8 cellular contexts compared by ENCODE assay signal in the genomic region with DNA sequence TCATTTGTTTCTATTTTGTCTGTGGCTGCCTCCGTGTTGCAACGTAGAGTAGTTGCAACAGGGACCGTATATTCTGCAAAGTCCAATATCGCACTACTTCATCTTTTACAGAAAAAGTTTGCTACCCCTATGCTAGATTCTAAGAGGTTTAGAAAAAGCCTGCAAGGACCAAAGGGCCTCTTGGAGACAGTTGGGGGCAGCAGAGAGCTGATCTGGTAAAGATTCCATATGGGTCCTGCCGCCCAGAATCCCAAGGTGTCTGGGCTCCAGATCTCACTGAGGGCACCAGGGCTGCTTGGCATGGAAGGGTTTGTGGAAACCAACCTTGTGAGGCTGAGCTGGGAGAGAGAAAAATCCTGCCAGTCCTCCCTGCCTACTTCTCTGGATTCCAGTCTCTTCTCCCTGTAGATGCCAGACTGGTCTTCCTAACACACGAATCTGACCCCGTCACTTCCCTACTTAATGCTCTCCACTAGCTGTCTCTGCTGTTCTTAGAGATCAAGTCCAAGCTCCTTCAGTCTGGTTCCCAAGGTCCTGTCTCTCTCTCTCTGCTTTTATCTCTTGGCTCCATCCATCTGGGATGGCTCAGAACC.
DNase-seq lines count a peak whose midpoint lies in the region; ATAC-seq and TF ChIP-seq lines count a peak whose summit lies in the region.

No MANE protein-coding gene starts in this region.

- intact Hi-C loops in uterus (cut with DNase I; ENCODE audit: low total_unique reads): no loop called here

- no peaks in the 10 kb centered on the region for H3K27me3 ChIP-seq in uterus

- TF ChIP-seq CTCF in uterus (IDR thresholded peaks at IDR 0.05): peak in 3 of 4 experiments; percentile 7 to 27 (median 17)

- TF ChIP-seq POLR2A in uterus (IDR thresholded peaks at IDR 0.05): no peak

- no peak for ATAC-seq in GM18498 (IDR thresholded peaks at IDR 0.05; ENCODE audit: unreplicated experiment)

- H3K4me1 ChIP-seq in uterus: no peaks in the 10 kb centered on the region

- H3K9me3 ChIP-seq in uterus: no peaks in the 10 kb centered on the region

- H3K27ac ChIP-seq in uterus: no peak overlapping the region

- DNase-seq in GDM1 (lab: John Stamatoyannopoulos, UW): peak; percentile 4
- peak; percentile 25 for DNase-seq in KBM-7
- DNase-seq in RPMI7951 (ENCODE audit: low read depth): peak; percentile 40
- DNase-seq in germinal center (ENCODE audit: low spot score): peak; percentile 37
- no peak for DNase-seq in uterus
- no peak for DNase-seq in glomerular visceral epithelial cell (ENCODE audit: extremely low spot score)
- DNase-seq in activated effector memory CD4-positive, alpha-beta T cell treated with anti-CD3 and anti-CD28 coated beads, Interleukin-2, amount 50 U/mL, for 16 hours: no peak

- in situ Hi-C loops in KBM-7 (cut with MboI; ENCODE audit: low pct_unique_long_range_greater_than_20kb, low sequenced_read_pairs): no loop called here

- H3K4me3 ChIP-seq in uterus: no peak overlapping the region

- H3K36me3 ChIP-seq in uterus: no peaks in the 10 kb centered on the region

Comparison
In these comparisons a context has a peak if more than half of its experiments do, and no peak if none do; other contexts are left out.
1. DNase-seq: peak in GDM1 (single experiment), KBM-7 (single experiment), RPMI7951 (single experiment) and germinal center (single experiment); none in uterus (0 of 2), glomerular visceral epithelial cell (single experiment) and activated effector memory CD4-positive, alpha-beta T cell treated with anti-CD3 and anti-CD28 coated beads, Interleukin-2, amount 50 U/mL, for 16 hours (single experiment).